ENCODE assay signal across 8 cellular contexts in genomic region chr1:162070094-162070748, GRCh38. TPM values are rescaled to one million over a fixed set of nuclear protein-coding genes. Genes with fewer than 3 reads are reported as not detected.
DNase-seq lines count a peak whose midpoint lies in the region; ATAC-seq, FAIRE-seq and TF ChIP-seq lines count a peak whose summit lies in the region.

No MANE protein-coding gene starts in this region.

- TF ChIP-seq CTCF in RWPE1 (conservative IDR thresholded peaks at IDR 0.05; ENCODE audit: low read depth): no peak
- no peak for TF ChIP-seq CTCF in H1 (IDR thresholded peaks at IDR 0.05; ENCODE audit: control extremely low read depth in 1 of 3, insufficient read depth in 1 of 3, low read depth in 1 of 3, low read length in 3 of 3)
- TF ChIP-seq CTCF in nephron progenitor cell (IDR thresholded peaks at IDR 0.05): no peak

- peak overlapping the region; percentile 72 for H4K8ac ChIP-seq in H1 (ENCODE audit: extremely low read depth, insufficient read depth, low read length)

- H3K18ac ChIP-seq in H1 (ENCODE audit: extremely low read depth, low read length): peak overlapping the region; percentile 74; the same call in 1 of the 2 replicates

- H4K5ac ChIP-seq in H1 (ENCODE audit: insufficient read length, low read depth, low read length): peak overlapping the region; percentile 13

- peaks cover 5% of the 10 kb centered on the region in 2 experiments; a peak in 1 of 4 replicates for H3K9me3 ChIP-seq in H1 (ENCODE audit: insufficient read depth in 2 of 2, low read depth in 1 of 2, low read length in 1 of 2)

- CTCF ChIA-PET in RWPE1 (lab: Yijun Ruan, JAX): interaction anchor here (0.5 to 2.2 kb wide), 4 partner anchors 11 to 239 kb away, joined by 3 to 9 read pairs (median 4); no protein-coding TSS in a partner anchor
- CTCF ChIA-PET in H1 (lab: Charles Lee; ENCODE audit: partially characterized antibody): interaction anchor here (0.6 to 2.2 kb wide), 6 partner anchors 16 to 287 kb away, joined by 3 to 9 read pairs (median 4); no protein-coding TSS in a partner anchor

- H2BK20ac ChIP-seq in H1 (ENCODE audit: low read length): no peak overlapping the region

- H2AFZ ChIP-seq in H1 (ENCODE audit: low read length): no peak overlapping the region

- 3% methylated on average over 28 of the region's 29 CpGs; no CpG with 5 or more reads in 1 of the 2 experiments for WGBS in H1 (ENCODE audit: extremely low coverage in 1 of 2, insufficient coverage in 1 of 2, insufficient read length in 1 of 2, insufficient replicate concordance in 2 of 2, low coverage in 1 of 2, low lambda C conversion rate in 2 of 2, missing lambda C conversion rate in 1 of 2), 2 experiments

- H3K56ac ChIP-seq in H1 (replicated peaks; ENCODE audit: insufficient read length, low read depth, low read length): no peak overlapping the region

- peaks cover 38% of the 10 kb centered on the region for H3K4me1 Mint-ChIP-seq in nephron progenitor cell

- H3K79me1 ChIP-seq in H1 (ENCODE audit: low read depth, low read length): no peaks in the 10 kb centered on the region; the same call in 1 of the 2 replicates

- no peak for FAIRE-seq in H1 (lab: Jason Lieb, UNC)

- H3K36me3 Mint-ChIP-seq in nephron progenitor cell (ENCODE audit: low read depth): no peaks in the 10 kb centered on the region

- peaks cover 12% of the 10 kb centered on the region for H3K23me2 ChIP-seq in H1 (ENCODE audit: low read depth, low read length)

- H3K4ac ChIP-seq in H1 (replicated peaks; ENCODE audit: insufficient read length, low read depth, low read length): no peak overlapping the region

- H3K4me1 ChIP-seq in H1 (replicated peaks in 1 of 4; ENCODE audit: control insufficient read depth in 3 of 4, insufficient read depth in 4 of 4, low read length in 3 of 4): peaks cover 6 to 33% (median 16%) of the 10 kb centered on the region in 4 experiments; a peak in 6 of 7 replicates

- H3K14ac ChIP-seq in H1 (ENCODE audit: insufficient read length): no peak overlapping the region

- H2BK12ac ChIP-seq in H1 (ENCODE audit: low read depth, low read length): peak overlapping the region; percentile 56

- H3K27me3 ChIP-seq in H1 (replicated peaks in 1 of 4; ENCODE audit: control insufficient read depth in 3 of 4, extremely low read depth in 1 of 4, insufficient read depth in 3 of 4, low read length in 3 of 4): no peaks in the 10 kb centered on the region

- DNase-seq in left cardiac atrium (no peak), left ventricle myocardium superior (no peak), RWPE1 (ENCODE audit: low spot score) (peak; percentile 37), H1 (ENCODE audit: low read depth in 1 of 2, low spot score in 2 of 2) (no peak), nephron progenitor cell (no peak), NCI-H1436 treated with DMSO at 0.1 percent for 48 hours (lab: John Stamatoyannopoulos, UW) (no peak), cortex of kidney (lab: John Stamatoyannopoulos, UW) (no peak)

- peak overlapping the region; percentile 69 to 85 (median 76) for H3K9ac ChIP-seq in H1 (replicated peaks in 1 of 4; ENCODE audit: extremely low read depth in 1 of 4, low read depth in 3 of 4, low read length in 3 of 4)

- peak overlapping the region; percentile 18; the same call in 1 of the 2 replicates for H2BK5ac ChIP-seq in H1 (ENCODE audit: low read depth, low read length)

- TF ChIP-seq POLR2A in H1 (IDR thresholded peaks at IDR 0.05; ENCODE audit: control extremely low read depth in 1 of 2, low read depth in 2 of 2, low read length in 2 of 2): peak in 1 of 2 experiments; percentile 58; a peak in 2 of 3 replicates

- peak overlapping the region; percentile 35 for H4K91ac ChIP-seq in H1 (replicated peaks; ENCODE audit: insufficient read length, low read length)

- H3K79me2 ChIP-seq in H1 (ENCODE audit: control insufficient read depth in 1 of 2, insufficient read depth in 2 of 2, low read length in 2 of 2): peaks cover 0 to 44% of the 10 kb centered on the region in 2 experiments; a peak in 3 of 4 replicates

- H2BK15ac ChIP-seq in H1 (ENCODE audit: low read length): no peak overlapping the region; the same call in 1 of the 2 replicates

- peak overlapping the region; percentile 97 to 98 for H3K4me2 ChIP-seq in H1 (ENCODE audit: insufficient read depth in 1 of 2, low read depth in 2 of 2, low read length in 2 of 2)

- peak overlapping the region; percentile 76 for H3K4me3 Mint-ChIP-seq in nephron progenitor cell

- peaks cover 0 to 10% (median 0%) of the 10 kb centered on the region in 4 experiments; a peak in 2 of 8 replicates for H3K36me3 ChIP-seq in H1 (ENCODE audit: control insufficient read depth in 2 of 4, insufficient read depth in 4 of 4, low read length in 3 of 4)

- intact Hi-C loops in left cardiac atrium (cut with DNase I) (no loop called here), left ventricle myocardium superior (cut with micrococcal nuclease) (no loop called here)

- H3K27ac ChIP-seq in RWPE1: no peak overlapping the region
- no peak overlapping the region for H3K27ac ChIP-seq in H1 (ENCODE audit: low read depth, low read length)

- no peak for TF ChIP-seq EP300 in H1 (IDR thresholded peaks at IDR 0.05; ENCODE audit: borderline replicate concordance in 1 of 2, low read depth in 2 of 2, low read length in 2 of 2)

- no peaks in the 10 kb centered on the region for H3K9me3 Mint-ChIP-seq in nephron progenitor cell

- ATAC-seq in left cardiac atrium: peak; percentile 24 to 47
- no peak for ATAC-seq in left ventricle myocardium superior
- no peak for ATAC-seq in GM21529 (IDR thresholded peaks at IDR 0.05; ENCODE audit: unreplicated experiment)

- TF ChIP-seq RAD21 in H1 (IDR thresholded peaks at IDR 0.05 in 1 of 2, conservative IDR thresholded peaks at IDR 0.05 in 1 of 2; ENCODE audit: low read depth in 2 of 2, low read length in 2 of 2): peak in 1 of 2 experiments; percentile 0; a peak in 1 of 4 replicates

- H3K27me3 Mint-ChIP-seq in nephron progenitor cell (ENCODE audit: low read depth, poor library complexity): peaks cover 49% of the 10 kb centered on the region

- H4K20me1 ChIP-seq in H1 (replicated peaks in 1 of 2; ENCODE audit: control insufficient read depth in 1 of 2, insufficient read depth in 2 of 2, low read length in 2 of 2): peaks cover 0 to 2% of the 10 kb centered on the region in 2 experiments

- peak overlapping the region; percentile 72 to 79 (median 76) for H3K4me3 ChIP-seq in H1 (ENCODE audit: extremely low read depth in 1 of 4, insufficient read depth in 2 of 4, low read depth in 3 of 4, low read length in 4 of 4)

- H2BK120ac ChIP-seq in H1 (replicated peaks; ENCODE audit: low read depth, low read length): no peak overlapping the region

- H2AK5ac ChIP-seq in H1 (ENCODE audit: low read depth, low read length): peak overlapping the region; percentile 78; the same call in 1 of the 2 replicates

- no peak overlapping the region for H3K23ac ChIP-seq in H1 (ENCODE audit: insufficient read length)

- POLR2A ChIA-PET in RWPE1 (lab: Yijun Ruan, JAX; ENCODE audit: low non-redundant PET): no interaction called here
- POLR2A ChIA-PET in H1 (lab: Charles Lee; ENCODE audit: partially characterized antibody): interaction anchor here (0.6 to 3.1 kb wide), 28 partner anchors 10 to 787 kb away, joined by 3 to 24 read pairs (median 4); no protein-coding TSS in a partner anchor

- H3K27ac Mint-ChIP-seq in nephron progenitor cell: peak overlapping the region; percentile 57

TF ChIP-seq in H1, 55 proteins besides CTCF, POLR2A, EP300 and RAD21 (continues in another document):
- TF ChIP-seq SP1 (IDR thresholded peaks at IDR 0.05; ENCODE audit: low read depth, low read length) (0 out of 2 replicates have a peak, but pooled peaks have one; percentile 17), CEBPB (IDR thresholded peaks at IDR 0.05; ENCODE audit: low read depth, low read length) (peak; percentile 80), ASH2L (IDR thresholded peaks at IDR 0.05; ENCODE audit: low read length) (peak; percentile 1), SAP30 (IDR thresholded peaks at IDR 0.05; ENCODE audit: insufficient read depth, insufficient replicate concordance, low read length) (no peak), E2F6 (IDR thresholded peaks at IDR 0.05) (peak; percentile 57), CBX5 (IDR thresholded peaks at IDR 0.05; ENCODE audit: low read depth, low read length) (no peak), TCF12 (IDR thresholded peaks at IDR 0.05; ENCODE audit: low read depth, low read length) (0 out of 2 replicates have a peak, but pooled peaks have one; percentile 43), SIN3A (conservative IDR thresholded peaks at IDR 0.05 in 1 of 2, IDR thresholded peaks at IDR 0.05 in 1 of 2; ENCODE audit: low read depth in 1 of 2, low read length in 2 of 2) (peak; percentile 8 to 51; a peak in 1 of 4 replicates), SP4 (IDR thresholded peaks at IDR 0.05; ENCODE audit: low read length) (0 out of 2 replicates have a peak, but pooled peaks have one; percentile 52)

RNA-seq across cellular contexts. Expression of gene NOS1AP, which starts 0.7 kb away (rescaled TPM):
- total RNA-seq in left cardiac atrium: 1 to 10 TPM; 1.8 to 2.8 TPM
- 5.0 TPM for total RNA-seq in left ventricle myocardium superior
- total RNA-seq in H1 (2021; fragmentation: NEBNext Ultra II Directional; extraction: Animal tissue kit (Norgen Biotek cat#: 25700)): 11.4 and 12.1 TPM in 2 replicates
- 2.4 and 4.9 TPM in 2 replicates for polyA plus RNA-seq in H1 (2011; rRNA removed)
- polyA plus RNA-seq in H1 (2011; cell fraction: cytosol; rRNA removed): 2.4 TPM
- polyA plus RNA-seq in H1 (2011; cell fraction: nucleus; rRNA removed): 9.6 TPM
- 5.1 to 7.5 TPM (median 5.5 TPM) in 4 replicates for polyA plus RNA-seq in H1 (2012, experiment 1 of 2)
- 3.4 TPM for polyA plus RNA-seq in H1 (2012, experiment 2 of 2)
- 4.1 TPM for polyA plus RNA-seq in H1 (2013, experiment 1 of 2)
- polyA plus RNA-seq in H1 (2013, experiment 2 of 2): 4.1 TPM
- polyA minus RNA-seq in H1 (2011; rRNA and poly(A)+ RNA removed): 5.8 and 8.0 TPM in 2 replicates
- 10.8 TPM for polyA minus RNA-seq in H1 (2011; cell fraction: cytosol; rRNA and poly(A)+ RNA removed)
- polyA minus RNA-seq in H1 (2011; cell fraction: nucleus; rRNA and poly(A)+ RNA removed): 30.6 TPM

RNA-seq across cellular contexts. Expression of gene OLFML2B, which starts 46.6 kb away (rescaled TPM):
- total RNA-seq in left cardiac atrium: 10 to 100 TPM in 1 of 2 donors, 1 to 10 TPM in 1; 5.8 to 11.4 TPM
- 2.4 TPM for total RNA-seq in left ventricle myocardium superior
- total RNA-seq in H1 (2021; fragmentation: NEBNext Ultra II Directional; extraction: Animal tissue kit (Norgen Biotek cat#: 25700)): 8.4 and 10.4 TPM in 2 replicates
- polyA plus RNA-seq in H1 (2011; rRNA removed): 6.5 and 7.8 TPM in 2 replicates
- polyA plus RNA-seq in H1 (2011; cell fraction: cytosol; rRNA removed): 4.4 TPM
- polyA plus RNA-seq in H1 (2011; cell fraction: nucleus; rRNA removed): 8.2 TPM
- polyA plus RNA-seq in H1 (2012, experiment 1 of 2): 8.7 to 11.2 TPM (median 10.2 TPM) in 4 replicates
- 5.0 TPM for polyA plus RNA-seq in H1 (2012, experiment 2 of 2)
- polyA plus RNA-seq in H1 (2013, experiment 1 of 2): 17.4 TPM
- polyA plus RNA-seq in H1 (2013, experiment 2 of 2): 14.7 TPM
- polyA minus RNA-seq in H1 (2011; rRNA and poly(A)+ RNA removed): 4.4 and 10.8 TPM in 2 replicates
- polyA minus RNA-seq in H1 (2011; cell fraction: cytosol; rRNA and poly(A)+ RNA removed): 4.8 TPM
- 3.3 TPM for polyA minus RNA-seq in H1 (2011; cell fraction: nucleus; rRNA and poly(A)+ RNA removed)

Comparison
In these comparisons a context has a peak if more than half of its experiments do, and no peak if none do; other contexts are left out.
1. ATAC-seq: peak in left cardiac atrium (2 of 2); none in left ventricle myocardium superior (single experiment) and GM21529 (single experiment).